In genomic region chr11:42296910-42297309, GRCh38 we compare ENCODE assay signal across 9 cellular contexts.
"Had no signal": no experiment of that assay in that cellular context is flagged by ENCODE, and none has a peak within 500 bp of the region (broad histone marks: within the 10 kb centered on the region; RNA-seq: fewer than 3 reads in every experiment).

No MANE protein-coding gene starts in this region.

- DNase-seq: IMR-90, KBM-7, KG1 had no signal

- H3K4me3 Mint-ChIP-seq: IgD-negative memory B cell had no signal

- H3K27ac ChIP-seq: HL-60, KMS-11 had no signal

- H3K36me3 Mint-ChIP-seq: IgD-negative memory B cell had no signal

- H3K27ac Mint-ChIP-seq: IgD-negative memory B cell had no signal

- H3K4me3 ChIP-seq: K562 had no signal

- ATAC-seq: HepG2, K562 had no signal

- FAIRE-seq: HepG2, HTR-8/SVneo, K562 had no signal

- H3K27me3 Mint-ChIP-seq: IgD-negative memory B cell had no signal
